ENCODE assay signal across 1 cellular context in genomic region chr22:35914665-35915476, GRCh38.
TF ChIP-seq lines count a peak whose summit lies in the region.

No MANE protein-coding gene starts in this region.

TF ChIP-seq in HEK293, 187 proteins besides CTCF, POLR2A, EP300 and RAD21 (continued from another document and continues in another):
- TF ChIP-seq PRDM6 (tag by site-specific recombination; IDR thresholded peaks at IDR 0.05) = peak; percentile 95
- TF ChIP-seq ZNF223 (tag by site-specific recombination; IDR thresholded peaks at IDR 0.05) = no peak
- TF ChIP-seq BCL11B (tag by site-specific recombination; IDR thresholded peaks at IDR 0.05; ENCODE audit: low read depth) = no peak
- peak; percentile 64 for TF ChIP-seq KLF10 (tag by site-specific recombination; IDR thresholded peaks at IDR 0.05)
- TF ChIP-seq GLI2 (tag by site-specific recombination; IDR thresholded peaks at IDR 0.05; ENCODE audit: borderline replicate concordance, low read depth) = no peak
- TF ChIP-seq HOXA7 (CRISPR knock-in tag; IDR thresholded peaks at IDR 0.05; ENCODE audit: borderline replicate concordance) = no peak
- peak; percentile 64 for TF ChIP-seq GLIS1 (tag by site-specific recombination; IDR thresholded peaks at IDR 0.05)
- peak; percentile 68 for TF ChIP-seq OSR2 (tag by site-specific recombination; IDR thresholded peaks at IDR 0.05)
- TF ChIP-seq GFI1B (tag by site-specific recombination; IDR thresholded peaks at IDR 0.05) = 0 out of 2 replicates have a peak, but pooled peaks have one; percentile 43
- peak; percentile 93 for TF ChIP-seq KLF17 (tag by site-specific recombination; IDR thresholded peaks at IDR 0.05)
- no peak for TF ChIP-seq ZNF37A (tag by site-specific recombination; IDR thresholded peaks at IDR 0.05)
- TF ChIP-seq ZBTB21 (tag by site-specific recombination; IDR thresholded peaks at IDR 0.05) = 0 out of 2 replicates have a peak, but pooled peaks have one; percentile 21
- TF ChIP-seq ZNF404 (tag by site-specific recombination; IDR thresholded peaks at IDR 0.05) = no peak
- no peak for TF ChIP-seq ZNF521 (tag by site-specific recombination; IDR thresholded peaks at IDR 0.05)
- peak; percentile 44; the same call in 1 of the 2 replicates for TF ChIP-seq ZNF76 (tag by site-specific recombination; IDR thresholded peaks at IDR 0.05; ENCODE audit: borderline replicate concordance, low read depth)
- TF ChIP-seq ZNF473 (tag by site-specific recombination; IDR thresholded peaks at IDR 0.05) = no peak
- no peak for TF ChIP-seq ZNF140 (tag by site-specific recombination; IDR thresholded peaks at IDR 0.05)
- TF ChIP-seq ZNF580 (tag by site-specific recombination; IDR thresholded peaks at IDR 0.05) = peak; percentile 57
- TF ChIP-seq ZSCAN30 (tag by site-specific recombination; IDR thresholded peaks at IDR 0.05) = peak; percentile 33; the same call in 1 of the 2 replicates
- TF ChIP-seq ZNF639 (tag by site-specific recombination; IDR thresholded peaks at IDR 0.05) = peak; percentile 50; the same call in 1 of the 2 replicates
- TF ChIP-seq TCF7L2 (IDR thresholded peaks at IDR 0.05; ENCODE audit: borderline replicate concordance, low read depth, low read length) = no peak
- TF ChIP-seq ZNF664 (tag by site-specific recombination; IDR thresholded peaks at IDR 0.05) = 0 out of 2 replicates have a peak, but pooled peaks have one; percentile 4
- TF ChIP-seq MZF1 (tag by site-specific recombination; IDR thresholded peaks at IDR 0.05; ENCODE audit: borderline replicate concordance) = peak; percentile 92
- 0 out of 2 replicates have a peak, but pooled peaks have one; percentile 22 for TF ChIP-seq ZNF2 (tag by site-specific recombination; IDR thresholded peaks at IDR 0.05)
- 0 out of 2 replicates have a peak, but pooled peaks have one; percentile 14 for TF ChIP-seq SP3 (tag by site-specific recombination; IDR thresholded peaks at IDR 0.05)
- TF ChIP-seq SP2 (tag by site-specific recombination; IDR thresholded peaks at IDR 0.05) = peak; percentile 45
- peak; percentile 75 for TF ChIP-seq ZBTB44 (tag by site-specific recombination; IDR thresholded peaks at IDR 0.05)
- TF ChIP-seq ZNF19 (tag by site-specific recombination; IDR thresholded peaks at IDR 0.05; ENCODE audit: low read depth) = no peak
- no peak for TF ChIP-seq SETDB1 (IDR thresholded peaks at IDR 0.05; ENCODE audit: insufficient read length, low read length)
- peak; percentile 97 for TF ChIP-seq IKZF3 (tag by site-specific recombination; IDR thresholded peaks at IDR 0.05)
- TF ChIP-seq MEIS1 (CRISPR knock-in tag; IDR thresholded peaks at IDR 0.05; ENCODE audit: borderline replicate concordance) = no peak
- TF ChIP-seq WT1 (tag by site-specific recombination; IDR thresholded peaks at IDR 0.05) = peak; percentile 100
- no peak for TF ChIP-seq YY2 (tag by site-specific recombination; IDR thresholded peaks at IDR 0.05)
- peak; percentile 93 for TF ChIP-seq ZBTB17 (tag by site-specific recombination; IDR thresholded peaks at IDR 0.05)
- peak; percentile 73 for TF ChIP-seq ZNF596 (tag by site-specific recombination; IDR thresholded peaks at IDR 0.05)
- TF ChIP-seq ZNF561 (tag by site-specific recombination; IDR thresholded peaks at IDR 0.05; ENCODE audit: borderline replicate concordance) = peak; percentile 75; the same call in 1 of the 2 replicates
- TF ChIP-seq ZNF341 (tag by site-specific recombination; IDR thresholded peaks at IDR 0.05; ENCODE audit: low read depth) = peak; percentile 73
- peak; percentile 22; the same call in 1 of the 2 replicates for TF ChIP-seq KLF1 (tag by site-specific recombination; IDR thresholded peaks at IDR 0.05)
- peak; percentile 83; the same call in 1 of the 2 replicates for TF ChIP-seq ZNF610 (tag by site-specific recombination; IDR thresholded peaks at IDR 0.05; ENCODE audit: borderline replicate concordance)
- peak; percentile 95 for TF ChIP-seq FEZF1 (tag by site-specific recombination; IDR thresholded peaks at IDR 0.05)
- TF ChIP-seq PRDM4 (tag by site-specific recombination; IDR thresholded peaks at IDR 0.05) = peak; percentile 95
- TF ChIP-seq ZNF398 (tag by site-specific recombination; IDR thresholded peaks at IDR 0.05) = peak; percentile 64
- no peak for TF ChIP-seq ZNF174 (tag by site-specific recombination; IDR thresholded peaks at IDR 0.05)
- peak; percentile 29; the same call in 1 of the 2 replicates for TF ChIP-seq PRDM1 (tag by site-specific recombination; IDR thresholded peaks at IDR 0.05)
- TF ChIP-seq SP7 (tag by site-specific recombination; IDR thresholded peaks at IDR 0.05) = peak; percentile 93
- TF ChIP-seq ZNF239 (tag by site-specific recombination; IDR thresholded peaks at IDR 0.05) = no peak
- TF ChIP-seq ZNF529 (tag by site-specific recombination; IDR thresholded peaks at IDR 0.05; ENCODE audit: insufficient replicate concordance) = no peak
- no peak for TF ChIP-seq ATF2 (tag by site-specific recombination; IDR thresholded peaks at IDR 0.05; ENCODE audit: low read depth)
- TF ChIP-seq ZNF133 (tag by site-specific recombination; IDR thresholded peaks at IDR 0.05) = no peak
- no peak for TF ChIP-seq ZNF148 (tag by site-specific recombination; IDR thresholded peaks at IDR 0.05; ENCODE audit: borderline replicate concordance)
- TF ChIP-seq ZNF600 (tag by site-specific recombination; IDR thresholded peaks at IDR 0.05) = peak; percentile 85
